Comparison of ENCODE assay signal across 9 cellular contexts in genomic region chr12:122891661-122892525, GRCh38. TPM values are rescaled to one million over a fixed set of nuclear protein-coding genes. Genes with fewer than 3 reads are reported as not detected.
A peak's percentile ranks its signal among the peaks of the same experiment; 100 is the strongest.
DNase-seq lines count a peak whose midpoint lies in the region; ATAC-seq, FAIRE-seq and TF ChIP-seq lines count a peak whose summit lies in the region.
"Had no signal": no experiment of that assay in that cellular context is flagged by ENCODE, and none has a peak within 500 bp of the region (broad histone marks: within the 10 kb centered on the region; RNA-seq: fewer than 3 reads in every experiment).

No MANE protein-coding gene starts in this region.

- peaks cover 0 to 4% of the 10 kb centered on the region in 2 donors for H3K9me3 ChIP-seq in right atrium auricular region
- no peaks in the 10 kb centered on the region; the same call in 2 of the 3 replicates for H3K9me3 ChIP-seq in GM12878 (replicated peaks; ENCODE audit: control insufficient read depth, insufficient read depth, low read length)
- H3K9me3 ChIP-seq in lower lobe of right lung = no peaks in the 10 kb centered on the region
- no peaks in the 10 kb centered on the region for H3K9me3 ChIP-seq in aorta (ENCODE audit: control insufficient read depth, low read length)

- H3K4me2 ChIP-seq in GM12878 (ENCODE audit: control insufficient read depth, insufficient read depth) = peak overlapping the region; percentile 20; the same call in 1 of the 2 replicates

- no peak overlapping the region for H2AFZ ChIP-seq in GM12878 (ENCODE audit: control insufficient read depth, low read depth, low read length)

- POLR2A ChIA-PET in GM12878 (lab: Charles Lee) = interaction anchor here (0.5 to 4.5 kb wide), 9 partner anchors 8 to 541 kb away, joined by 3 to 25 read pairs (median 5); partner anchors contain the start of genes KNTC1 and RSRC2

- no peak for TF ChIP-seq EP300 in GM12878 (IDR thresholded peaks at IDR 0.05; ENCODE audit: borderline replicate concordance in 1 of 2, control insufficient read depth in 1 of 2, low read depth in 2 of 2, low read length in 2 of 2)

- CTCF ChIA-PET in GM12878 (lab: Yijun Ruan, JAX) = interaction anchor here (0.6 to 12.3 kb wide), 9 partner anchors 9 to 98 kb away, joined by 3 to 107 read pairs (median 3); no protein-coding TSS in a partner anchor

- H3K4me3 ChIP-seq in right atrium auricular region (peak overlapping the region in 1 of 2 donors; percentile 24), GM12878 (peak overlapping the region; percentile 26; the same call in 1 of the 2 replicates), lower lobe of right lung (peak overlapping the region; percentile 2), aorta (ENCODE audit: low read length in 2 of 2) (peak overlapping the region in 1 of 2 donors; percentile 8)

- no peaks in the 10 kb centered on the region; the same call in 1 of the 2 replicates for H4K20me1 ChIP-seq in GM12878 (ENCODE audit: control insufficient read depth, insufficient read depth)

- TF ChIP-seq RAD21 in GM12878 (IDR thresholded peaks at IDR 0.05; ENCODE audit: insufficient read depth, low read depth, low read length) = no peak

- no peaks in the 10 kb centered on the region for H3K36me3 ChIP-seq in right atrium auricular region
- H3K36me3 ChIP-seq in GM12878 (ENCODE audit: control insufficient read depth in 2 of 2, insufficient read depth in 2 of 2, low read length in 1 of 2) = no peaks in the 10 kb centered on the region
- H3K36me3 ChIP-seq in lower lobe of right lung = no peaks in the 10 kb centered on the region
- H3K36me3 ChIP-seq in aorta (ENCODE audit: control insufficient read depth in 1 of 2, insufficient read depth in 2 of 2, low read length in 1 of 2) = no peaks in the 10 kb centered on the region

- TF ChIP-seq POLR2A in GM12878 (IDR thresholded peaks at IDR 0.05; ENCODE audit: low read depth, low read length) = no peak

- H3K27ac ChIP-seq in right atrium auricular region (peak overlapping the region; percentile 89 to 96), GM12878 (ENCODE audit: control insufficient read depth, insufficient read depth) (no peak overlapping the region), lower lobe of right lung (peak overlapping the region; percentile 94), aorta (ENCODE audit: low read depth in 1 of 2, low read length in 2 of 2) (peak overlapping the region; percentile 38 to 57)

- RAD21 ChIA-PET in GM12878 (lab: Charles Lee; ENCODE audit: unreplicated experiment) = interaction anchor here (1.1 to 2.0 kb wide), 6 partner anchors 9 to 54 kb away, joined by 3 to 15 read pairs (median 6); no protein-coding TSS in a partner anchor

- 76% methylated on average over 10 of the region's 10 CpGs for WGBS in GM12878 (ENCODE audit: insufficient coverage, insufficient replicate concordance, low lambda C conversion rate, missing lambda C conversion rate)
- WGBS in aorta, 2 donors = 5% methylated on average over 10 of the region's 10 CpGs

- intact Hi-C loops in left ventricle myocardium superior (cut with micrococcal nuclease) = no loop called here
- intact Hi-C loops in GM12878 (cut with micrococcal nuclease; ENCODE audit: unreplicated experiment) = loop anchor here (2.0 kb wide), 1 partner anchor 61 kb away; no protein-coding TSS in a partner anchor
- intact Hi-C loops in lower lobe of right lung (cut with DNase I) = no loop called here
- intact Hi-C loops in aorta (cut with DNase I) = no loop called here

- TF ChIP-seq CTCF in right atrium auricular region (IDR thresholded peaks at IDR 0.05) = no peak
- no peak for TF ChIP-seq CTCF in GM12878 (IDR thresholded peaks at IDR 0.05 in 2 of 3, conservative IDR thresholded peaks at IDR 0.05 in 1 of 3; ENCODE audit: control insufficient read depth in 2 of 3, extremely low read depth in 1 of 3, insufficient read depth in 1 of 3, low read depth in 3 of 3, low read length in 3 of 3)
- no peak for TF ChIP-seq CTCF in lower lobe of right lung (IDR thresholded peaks at IDR 0.05)

- H3K27me3 ChIP-seq in right atrium auricular region (no peaks in the 10 kb centered on the region), GM12878 (replicated peaks in 1 of 2; ENCODE audit: control insufficient read depth in 2 of 2, insufficient read depth in 2 of 2, low read length in 1 of 2) (no peaks in the 10 kb centered on the region), lower lobe of right lung (ENCODE audit: low read depth) (no peaks in the 10 kb centered on the region), aorta (ENCODE audit: control insufficient read depth in 1 of 2, insufficient read depth in 2 of 2, low read length in 1 of 2) (no peaks in the 10 kb centered on the region)

- ATAC-seq in left ventricle myocardium superior (no peak), GM12878 (0 out of 3 replicates have a peak, but pooled peaks have one; percentile 1), lower lobe of right lung (no peak), aorta (ENCODE audit: low FRiP score) (no peak), HG02588 (IDR thresholded peaks at IDR 0.05; ENCODE audit: unreplicated experiment) (no peak), GM19395 (IDR thresholded peaks at IDR 0.05; ENCODE audit: unreplicated experiment) (no peak)

- BruUV-seq in GM12878 (replicated peaks; lab: Mats Ljungman, UMichigan) = TSS peak; percentile 13

- peaks cover 0 to 83% of the 10 kb centered on the region in 2 donors for H3K4me1 ChIP-seq in right atrium auricular region
- H3K4me1 ChIP-seq in GM12878 (ENCODE audit: control insufficient read depth, insufficient read depth, low read length) = peaks cover 36% of the 10 kb centered on the region
- H3K4me1 ChIP-seq in lower lobe of right lung = peaks cover 82% of the 10 kb centered on the region
- peaks cover 0 to 30% of the 10 kb centered on the region in 2 donors for H3K4me1 ChIP-seq in aorta (ENCODE audit: control insufficient read depth in 1 of 2, insufficient read depth in 2 of 2, low read length in 2 of 2)

- DNase-seq in right atrium auricular region (ENCODE audit: low spot score) (no peak), left ventricle myocardium superior (no peak), GM12878 (ENCODE audit: low read depth, low spot score) (no peak), lower lobe of right lung (no peak), aorta (no peak), T-helper 1 cell (no peak)
- DNase-seq: RPMI8226 had no signal

- in situ Hi-C loops in GM12878 (cut with MboI) = no loop called here

- SMC1A ChIA-PET in GM12878 (lab: Charles Lee; ENCODE audit: uncharacterized antibody, unreplicated experiment) = interaction anchor here (0.8 to 7.6 kb wide), 16 partner anchors 9 to 341 kb away, joined by 3 to 64 read pairs (median 4); partner anchors contain the start of genes MPHOSPH9 and MTRFR

- H3K9ac ChIP-seq in GM12878 (ENCODE audit: control insufficient read depth, insufficient read depth, low read length) = no peak overlapping the region

- H3K79me2 ChIP-seq in GM12878 (ENCODE audit: control insufficient read depth, insufficient read depth, low read length) = peaks cover 70% of the 10 kb centered on the region

- no peak for FAIRE-seq in GM12878 (lab: Jason Lieb, UNC)

TF ChIP-seq in GM12878, 131 proteins besides CTCF, POLR2A, EP300 and RAD21 (continues in another document):
- TF ChIP-seq NR2C1 (IDR thresholded peaks at IDR 0.05) = no peak
- TF ChIP-seq ZNF384 (IDR thresholded peaks at IDR 0.05; ENCODE audit: borderline replicate concordance, low read depth, low read length) = 0 out of 2 replicates have a peak, but pooled peaks have one; percentile 11
- TF ChIP-seq CBX5 (IDR thresholded peaks at IDR 0.05; ENCODE audit: low read depth) = no peak
- TF ChIP-seq TCF12 (IDR thresholded peaks at IDR 0.05; ENCODE audit: low read depth, low read length) = no peak

RNA-seq across cellular contexts. Expression of gene VPS37B, which starts 4.0 kb away (rescaled TPM):
- total RNA-seq in right atrium auricular region (10 to 100 TPM; 28.5 to 41.1 TPM), left ventricle myocardium superior (29.5 TPM), GM12878 (2014; rRNA removed) (47.5 and 53.3 TPM in 2 replicates), GM12878 (2014; rRNA removed; fragmentation: Illumina TruSeq; extraction: Trizol) (22.3 and 26.5 TPM in 2 replicates), GM12878 (2021) (68.6 and 68.7 TPM in 2 replicates), lower lobe of right lung (34.5 TPM), aorta (10 to 100 TPM; 27.1 to 36.4 TPM)
- total RNA-seq in GM12878 (2013; cell fraction: nucleolus; rRNA removed) = 54.9 and 58.5 TPM in 2 replicates
- polyA plus RNA-seq in GM12878 (2011; ENCODE audit: low read depth) = 7.5 TPM
- polyA plus RNA-seq in GM12878 (2011; rRNA removed) (11.7 and 13.0 TPM in 2 replicates), GM12878 (2014; fragmentation: Illumina TruSeq; extraction: Trizol) (20.1 and 29.5 TPM in 2 replicates), GM12878 (2014; fragmentation: Nextera tagmentation; extraction: Ambion mirVana) (1 to 10 TPM in 1 of 2 experiments, under 1 TPM in 1; 0.66 to 1.7 TPM), GM12878 (2014; rRNA removed) (54.0 and 63.8 TPM in 2 replicates), GM12878 (2016; fragmentation: Nextera tagmentation; extraction: Ambion mirVana) (10 to 100 TPM; 49.7 to 52.6 TPM), aorta (10 to 100 TPM in 1 of 2 donors, 1 to 10 TPM in 1; 7.4 to 17.6 TPM)
- polyA plus RNA-seq in GM12878 (2011; cell fraction: cytosol; rRNA removed) = 22.7 and 26.9 TPM in 2 replicates
- polyA plus RNA-seq in GM12878 (2011; cell fraction: nucleus; rRNA removed) = 24.3 and 28.7 TPM in 2 replicates
- 18.5 and 21.4 TPM in 2 replicates for polyA plus RNA-seq in GM12878 (2012)
- polyA minus RNA-seq in GM12878 (2011; rRNA and poly(A)+ RNA removed) = 10.7 and 17.4 TPM in 2 replicates
- 11.3 and 11.4 TPM in 2 replicates for polyA minus RNA-seq in GM12878 (2011; cell fraction: cytosol; rRNA and poly(A)+ RNA removed)
- polyA minus RNA-seq in GM12878 (2011; cell fraction: nucleus; rRNA and poly(A)+ RNA removed) = 8.9 and 18.9 TPM in 2 replicates

RNA-seq across cellular contexts. Expression of gene HIP1R, which starts 56.6 kb away (rescaled TPM):
- total RNA-seq in right atrium auricular region (10 to 100 TPM; 32.4 to 43.8 TPM), left ventricle myocardium superior (27.4 TPM), GM12878 (2014; rRNA removed) (23.3 and 27.7 TPM in 2 replicates), GM12878 (2014; rRNA removed; fragmentation: Illumina TruSeq; extraction: Trizol) (6.9 and 10.2 TPM in 2 replicates), GM12878 (2021) (20.7 and 21.7 TPM in 2 replicates), lower lobe of right lung (28.2 TPM), aorta (10 to 100 TPM; 25.4 to 26.6 TPM)
- total RNA-seq in GM12878 (2013; cell fraction: nucleolus; rRNA removed) = 18.6 and 21.9 TPM in 2 replicates
- polyA plus RNA-seq in GM12878 (2011; ENCODE audit: low read depth) = 3.2 TPM
- polyA plus RNA-seq in GM12878 (2011; rRNA removed) (1.1 and 1.6 TPM in 2 replicates), GM12878 (2014; fragmentation: Illumina TruSeq; extraction: Trizol) (3.4 and 10.4 TPM in 2 replicates), GM12878 (2014; fragmentation: Nextera tagmentation; extraction: Ambion mirVana) (under 1 TPM; 0.18 to 0.35 TPM), GM12878 (2014; rRNA removed) (19.9 and 20.8 TPM in 2 replicates), GM12878 (2016; fragmentation: Nextera tagmentation; extraction: Ambion mirVana) (10 to 100 TPM; 12.9 to 14.4 TPM), aorta (100 to 1,000 TPM in 1 of 2 donors, 10 to 100 TPM in 1; 33.7 to 101 TPM)
- 1.1 and 3.2 TPM in 2 replicates for polyA plus RNA-seq in GM12878 (2011; cell fraction: cytosol; rRNA removed)
- polyA plus RNA-seq in GM12878 (2011; cell fraction: nucleus; rRNA removed) = 17.7 and 27.4 TPM in 2 replicates
- polyA plus RNA-seq in GM12878 (2012) = 5.7 and 6.6 TPM in 2 replicates
- 1.9 and 5.3 TPM in 2 replicates for polyA minus RNA-seq in GM12878 (2011; rRNA and poly(A)+ RNA removed)
- 1.1 and 1.2 TPM in 2 replicates for polyA minus RNA-seq in GM12878 (2011; cell fraction: cytosol; rRNA and poly(A)+ RNA removed)
- polyA minus RNA-seq in GM12878 (2011; cell fraction: nucleus; rRNA and poly(A)+ RNA removed) = 3.9 and 4.6 TPM in 2 replicates
